ENCODE assay signal across 22 cellular contexts in the genomic region with DNA sequence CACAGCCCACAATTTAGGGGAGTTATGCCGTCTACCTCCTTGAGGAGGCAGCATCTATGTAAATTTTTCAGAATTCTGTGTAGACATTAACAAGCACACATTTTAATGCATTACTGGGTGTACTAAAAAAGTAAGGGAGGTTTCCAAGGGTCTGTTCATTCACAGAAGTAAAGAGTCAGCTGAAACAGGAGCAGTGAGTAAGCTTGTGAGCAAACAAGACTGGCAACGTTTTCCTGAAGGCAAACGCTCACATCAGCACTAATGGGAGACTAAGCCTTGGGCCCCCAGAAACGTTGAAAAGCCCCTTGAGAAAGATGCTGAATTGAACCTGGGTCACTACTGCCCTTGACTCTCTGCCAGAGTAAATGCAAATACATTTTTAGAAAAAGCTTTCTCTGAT. TPM values are rescaled to one million over a fixed set of nuclear protein-coding genes. Genes with fewer than 3 reads are reported as not detected.
DNase-seq lines count a peak whose midpoint lies in the region; ATAC-seq, FAIRE-seq and TF ChIP-seq lines count a peak whose summit lies in the region.
"Had no signal": no experiment of that assay in that cellular context is flagged by ENCODE, and none has a peak within 500 bp of the region (broad histone marks: within the 10 kb centered on the region; RNA-seq: fewer than 3 reads in every experiment).

No MANE protein-coding gene starts in this region.

- no peak overlapping the region for H2AFZ ChIP-seq in H9 (ENCODE audit: low read length)

- no peak for TF ChIP-seq CTCF in A549 (IDR thresholded peaks at IDR 0.05)
- no peak for TF ChIP-seq CTCF in H9 (conservative IDR thresholded peaks at IDR 0.05)
- TF ChIP-seq CTCF in choroid plexus epithelial cell (conservative IDR thresholded peaks at IDR 0.05; ENCODE audit: low read depth, low read length) = peak; percentile 31
- TF ChIP-seq CTCF in mesothelial cell of epicardium (IDR thresholded peaks at IDR 0.05; ENCODE audit: unreplicated experiment) = no peak

- H2BK15ac ChIP-seq in H9 (ENCODE audit: low read depth, low read length) = no peak overlapping the region

- FAIRE-seq in A549 (lab: Jason Lieb, UNC) = no peak
- FAIRE-seq: GM12891 had no signal

- no peak overlapping the region for H3K9ac ChIP-seq in H9 (ENCODE audit: extremely low read depth, insufficient read length, low read length)

- 8% methylated on average over 4 of the region's 4 CpGs for WGBS in A549 (ENCODE audit: missing lambda C conversion rate)
- WGBS in H9 (ENCODE audit: extremely low coverage, insufficient read length, low lambda C conversion rate) = no CpG with 5 or more reads among the region's 4 CpGs
- 10 to 19% methylated on average over 4 of the region's 4 CpGs for WGBS in aorta, 2 donors

- H4K8ac ChIP-seq in H9 (replicated peaks; ENCODE audit: insufficient read length, low read depth, low read length) = no peak overlapping the region

- TF ChIP-seq RAD21 in A549 (conservative IDR thresholded peaks at IDR 0.05 in 1 of 2, IDR thresholded peaks at IDR 0.05 in 1 of 2) = no peak

- no peaks in the 10 kb centered on the region for H3K9me3 ChIP-seq in A549
- H3K9me3 ChIP-seq in H9 (ENCODE audit: control insufficient read depth, low read depth, low read length) = no peaks in the 10 kb centered on the region
- H3K9me3 ChIP-seq in aorta (ENCODE audit: control insufficient read depth, low read length) = no peaks in the 10 kb centered on the region
- H3K9me3 ChIP-seq: gastrocnemius medialis, HAP-1, ovary, thyroid gland had no signal

- no peaks in the 10 kb centered on the region for H4K20me1 ChIP-seq in H9 (ENCODE audit: control insufficient read depth, insufficient read depth, insufficient read length)

- H2BK12ac ChIP-seq in H9 (ENCODE audit: insufficient read length, low read depth, low read length) = no peak overlapping the region

- TF ChIP-seq POLR2A in A549 (IDR thresholded peaks at IDR 0.05; ENCODE audit: low read length) = no peak

- H3K23me2 ChIP-seq in H9 (ENCODE audit: insufficient read length, low read depth, low read length, poor library complexity, severe bottlenecking) = no peaks in the 10 kb centered on the region

- H3K14ac ChIP-seq in H9 (ENCODE audit: insufficient read depth, low read length) = no peak overlapping the region

- CTCF ChIA-PET in A549 (lab: Yijun Ruan, JAX) = interaction anchor here (0.7 to 1.3 kb wide), 3 partner anchors 10 to 169 kb away, joined by 3 to 5 read pairs (median 3); no protein-coding TSS in a partner anchor

- H3K4me1 Mint-ChIP-seq in H9 = peaks cover 3 to 8% of the 10 kb centered on the region in 2 experiments; a peak in 3 of 4 replicates
- H3K4me1 Mint-ChIP-seq in mesothelial cell of epicardium = peaks cover 17% of the 10 kb centered on the region

- H2BK120ac ChIP-seq in H9 (ENCODE audit: low read depth, low read length, poor library complexity, severe bottlenecking) = no peak overlapping the region

- no peaks in the 10 kb centered on the region for H3K27me3 ChIP-seq in H9 (ENCODE audit: insufficient read depth, low read length)
- H3K27me3 ChIP-seq in aorta (ENCODE audit: control insufficient read depth in 1 of 2, insufficient read depth in 2 of 2, low read length in 1 of 2) = no peaks in the 10 kb centered on the region
- H3K27me3 ChIP-seq: gastrocnemius medialis, ovary, thyroid gland had no signal

- no peaks in the 10 kb centered on the region for H3K36me3 ChIP-seq in aorta (ENCODE audit: control insufficient read depth in 1 of 2, insufficient read depth in 2 of 2, low read length in 1 of 2)
- H3K36me3 ChIP-seq: gastrocnemius medialis, HAP-1, ovary, thyroid gland had no signal

- no peak overlapping the region for H3K23ac ChIP-seq in H9 (ENCODE audit: insufficient read length, low read depth, low read length)

- intact Hi-C loops in aorta (cut with DNase I) = no loop called here

- no peak overlapping the region for H4K91ac ChIP-seq in H9 (ENCODE audit: insufficient read length, low read depth, low read length)

- peaks cover 6% of the 10 kb centered on the region for H3K79me1 ChIP-seq in H9 (ENCODE audit: insufficient read depth, low read depth, low read length, poor library complexity, severe bottlenecking)

- no peak overlapping the region for H2AK5ac ChIP-seq in H9 (ENCODE audit: insufficient read length, low read length)

- no peak overlapping the region for H3K56ac ChIP-seq in H9 (ENCODE audit: insufficient read length, low read depth, low read length)

- H3K4me2 ChIP-seq in A549 = peak overlapping the region; percentile 23; the same call in 1 of the 3 replicates
- no peak overlapping the region for H3K4me2 ChIP-seq in H9 (ENCODE audit: insufficient read depth, insufficient read length, low read length)

- DNase-seq in A549 (ENCODE audit: low read depth in 1 of 2, low spot score in 1 of 2) (no peak), H9 (no peak), choroid plexus epithelial cell (ENCODE audit: low read depth) (no peak), mesothelial cell of epicardium (ENCODE audit: low spot score in 2 of 2, unreplicated experiment in 2 of 2) (no peak), aorta (no peak)
- no peak for DNase-seq in activated CD8-positive, alpha-beta memory T cell treated with anti-CD3 and anti-CD28 coated beads, Interleukin-2, amount 50 U/mL, for 48 hours
- DNase-seq: activated CD4-positive, CD25-positive, alpha-beta regulatory T cell; CD4-positive, CD25-positive, alpha-beta regulatory T cell; DMS153; gastrocnemius medialis; kidney glomerular epithelial cell; naive B cell; NCI-H1105; NCI-H510A treated with DMSO at 0.1 percent for 48 hours; ovary; stimulated activated naive CD4-positive, alpha-beta T cell treated with Interleukin-2 at 50 U/mL for 16 hours; thyroid gland had no signal

- H3K4me3 ChIP-seq in A549 = no peak overlapping the region
- no peak overlapping the region for H3K4me3 ChIP-seq in choroid plexus epithelial cell (ENCODE audit: low read depth, low read length)
- H3K4me3 ChIP-seq in aorta (ENCODE audit: low read length in 2 of 2) = no peak overlapping the region
- H3K4me3 ChIP-seq: gastrocnemius medialis, HAP-1, ovary, thyroid gland had no signal

- peaks cover 34% of the 10 kb centered on the region for H3K4me1 ChIP-seq in A549
- H3K4me1 ChIP-seq in H9 (ENCODE audit: insufficient read depth, low read length) = no peaks in the 10 kb centered on the region
- peaks cover 0 to 2% of the 10 kb centered on the region in 2 donors for H3K4me1 ChIP-seq in aorta (ENCODE audit: control insufficient read depth in 1 of 2, insufficient read depth in 2 of 2, low read length in 2 of 2)
- H3K4me1 ChIP-seq: HAP-1 had no signal

- no peak overlapping the region for H2BK5ac ChIP-seq in H9 (ENCODE audit: insufficient read length, low read length)

- H3K4ac ChIP-seq in H9 (ENCODE audit: low read depth, low read length) = no peak overlapping the region

- no peak overlapping the region for H3T11ph ChIP-seq in H9 (ENCODE audit: low read length)

- peak in 1 of 2 experiments; percentile 63; a peak in 4 of 6 replicates for ATAC-seq in A549
- no peak for ATAC-seq in aorta (ENCODE audit: low FRiP score)
- ATAC-seq in GM18861 (IDR thresholded peaks at IDR 0.05; ENCODE audit: unreplicated experiment) = no peak
- no peak for ATAC-seq in GM19023 (IDR thresholded peaks at IDR 0.05; ENCODE audit: unreplicated experiment)

- H3K27ac Mint-ChIP-seq in H9 (peak overlapping the region in 2 of 3 experiments; percentile 9 to 57; a peak in 2 of 7 replicates), mesothelial cell of epicardium (peak overlapping the region; percentile 32)

- H3K4me3 Mint-ChIP-seq in H9 (no peak overlapping the region), mesothelial cell of epicardium (no peak overlapping the region)
- H3K4me3 Mint-ChIP-seq: central memory CD8-positive, alpha-beta T cell; naive B cell had no signal

- POLR2A ChIA-PET in A549 (lab: Yijun Ruan, JAX) = interaction anchor here (1.5 kb wide), 1 partner anchor 26 kb away, joined by 11 read pairs; a partner anchor contains a TSS

- peaks cover 0 to 5% (median 5%) of the 10 kb centered on the region in 3 experiments; a peak in 3 of 7 replicates for H3K36me3 Mint-ChIP-seq in H9 (ENCODE audit: insufficient read depth in 1 of 3, low read depth in 3 of 3)
- peaks cover 3% of the 10 kb centered on the region for H3K36me3 Mint-ChIP-seq in mesothelial cell of epicardium
- H3K36me3 Mint-ChIP-seq: naive B cell had no signal

- no peak overlapping the region for H4K5ac ChIP-seq in H9 (ENCODE audit: insufficient read length, low read depth, low read length)

- H3K27me3 Mint-ChIP-seq in H9 (ENCODE audit: low read depth) = no peaks in the 10 kb centered on the region
- H3K27me3 Mint-ChIP-seq in mesothelial cell of epicardium (ENCODE audit: low read depth) = no peaks in the 10 kb centered on the region
- H3K27me3 Mint-ChIP-seq: CD4-positive, CD25-positive, alpha-beta regulatory T cell; central memory CD8-positive, alpha-beta T cell; naive B cell had no signal

- H3K79me2 ChIP-seq in H9 (ENCODE audit: insufficient read depth, low read length) = peaks cover 9% of the 10 kb centered on the region; the same call in 1 of the 2 replicates

- no peak for TF ChIP-seq EP300 in A549 (IDR thresholded peaks at IDR 0.05)

- H3K27ac ChIP-seq in A549 = 0 out of 6 replicates have a peak overlapping the region, but pooled peaks of 1 of the 2 experiments have one; percentile 4
- H3K27ac ChIP-seq in H9 (ENCODE audit: insufficient read length, low read depth, low read length) = no peak overlapping the region
- H3K27ac ChIP-seq in aorta (ENCODE audit: low read depth in 1 of 2, low read length in 2 of 2) = no peak overlapping the region
- H3K27ac ChIP-seq: ovary, thyroid gland had no signal

- H2BK20ac ChIP-seq in H9 (ENCODE audit: low read depth, low read length, poor library complexity, severe bottlenecking) = no peak overlapping the region

- H3K9me3 Mint-ChIP-seq in H9 (no peaks in the 10 kb centered on the region), mesothelial cell of epicardium (no peaks in the 10 kb centered on the region)
- H3K9me3 Mint-ChIP-seq: central memory CD8-positive, alpha-beta T cell; naive B cell had no signal

- no peak overlapping the region for H3K18ac ChIP-seq in H9 (ENCODE audit: insufficient read length, low read depth, low read length)

TF ChIP-seq in A549, 52 proteins besides CTCF, POLR2A, EP300 and RAD21 (continues in another document):
- TF ChIP-seq RNF2 (IDR thresholded peaks at IDR 0.05; ENCODE audit: borderline replicate concordance, low read depth) = no peak
- no peak for TF ChIP-seq RFX5 (IDR thresholded peaks at IDR 0.05)
- TF ChIP-seq FOSB (CRISPR knock-in tag; IDR thresholded peaks at IDR 0.05) = no peak
- no peak for TF ChIP-seq BHLHE40 (IDR thresholded peaks at IDR 0.05; ENCODE audit: low read depth, low read length)
- no peak for TF ChIP-seq TP53 (CRISPR knock-in tag; IDR thresholded peaks at IDR 0.05)
- no peak for TF ChIP-seq CEBPB (IDR thresholded peaks at IDR 0.05)

RNA-seq across cellular contexts. Expression of a gene that starts 25.7 kb away (rescaled TPM):
- polyA plus RNA-seq in A549 (2011; rRNA removed) = 20.8 and 21.1 TPM in 2 replicates
- polyA plus RNA-seq in A549 (2012; cell fraction: cytosol; rRNA removed) = 7.7 and 10.0 TPM in 2 replicates
- polyA plus RNA-seq in A549 (2012; cell fraction: nucleus; rRNA removed) = 9.9 and 12.3 TPM in 2 replicates
- polyA plus RNA-seq in A549 (2017; fragmentation: RNase III; extraction: RNeasy Plus Mini Kit Qiagen cat#74134 plus additional on column Dnase treatment) = 9.0 to 10.3 TPM (median 9.8 TPM) in 3 replicates
- polyA minus RNA-seq in A549 (2011; rRNA and poly(A)+ RNA removed) = 17.3 and 20.5 TPM in 2 replicates
- 37.9 and 39.0 TPM in 2 replicates for total RNA-seq in H9 (2021)
- total RNA-seq in mesothelial cell of epicardium = 38.5 to 40.5 TPM (median 39.9 TPM) in 3 replicates
- 10 to 100 TPM; 27.2 to 30.9 TPM for total RNA-seq in aorta
- 10 to 100 TPM in 1 of 2 donors, 1 to 10 TPM in 1; 4.5 to 11.0 TPM for polyA plus RNA-seq in aorta
